12 cellular contexts compared by ENCODE assay signal in the genomic region with DNA sequence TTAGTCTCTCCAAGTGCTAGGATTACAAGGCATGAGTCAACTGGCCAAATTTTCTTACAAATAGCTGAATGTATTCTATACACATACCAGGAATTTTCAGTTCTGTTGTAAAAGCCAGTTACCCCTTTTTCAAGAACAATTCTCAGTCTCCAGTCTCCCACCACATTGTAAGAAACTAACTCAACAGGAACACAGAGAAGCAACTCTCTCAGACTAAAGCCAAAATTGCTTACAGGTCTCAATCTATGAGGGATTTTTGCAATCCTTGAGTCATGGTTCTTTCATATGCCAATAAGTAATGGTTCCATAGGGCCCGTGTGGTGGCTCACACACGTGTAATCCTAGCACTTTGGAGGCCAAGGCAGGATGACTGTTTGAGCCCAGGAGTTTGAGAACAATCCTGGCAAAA. TPM values are rescaled to one million over a fixed set of nuclear protein-coding genes. Genes with fewer than 3 reads are reported as not detected.
A peak's percentile ranks its signal among the peaks of the same experiment; 100 is the strongest.
DNase-seq lines count a peak whose midpoint lies in the region; ATAC-seq, FAIRE-seq and TF ChIP-seq lines count a peak whose summit lies in the region.
"Had no signal": no experiment of that assay in that cellular context is flagged by ENCODE, and none has a peak within 500 bp of the region (broad histone marks: within the 10 kb centered on the region; RNA-seq: fewer than 3 reads in every experiment).

No MANE protein-coding gene starts in this region.

- no peak overlapping the region for H3K18ac ChIP-seq in H9 (ENCODE audit: insufficient read length, low read depth, low read length)

- no peaks in the 10 kb centered on the region for H3K23me2 ChIP-seq in H9 (ENCODE audit: insufficient read length, low read depth, low read length, poor library complexity, severe bottlenecking)

- peak overlapping the region; percentile 31 to 70; a peak in 5 of 6 replicates for H3K27ac ChIP-seq in A549
- no peak overlapping the region for H3K27ac ChIP-seq in H9 (ENCODE audit: insufficient read length, low read depth, low read length)
- H3K27ac ChIP-seq in lower lobe of right lung, result peak overlapping the region; percentile 26

- no peak overlapping the region for H2AFZ ChIP-seq in H9 (ENCODE audit: low read length)

- no peak overlapping the region for H3K9ac ChIP-seq in H9 (ENCODE audit: extremely low read depth, insufficient read length, low read length)

- WGBS in A549 (ENCODE audit: missing lambda C conversion rate), result 54% methylated on average over 2 of the region's 2 CpGs
- no CpG with 5 or more reads among the region's 2 CpGs for WGBS in H9 (ENCODE audit: extremely low coverage, insufficient read length, low lambda C conversion rate)

- intact Hi-C loops in MCF 10A (cut with micrococcal nuclease), result loop anchor here (1.0 kb wide), 1 partner anchor 9 kb away; a partner anchor contains a TSS
- intact Hi-C loops in lower lobe of right lung (cut with DNase I), result no loop called here

- no peak overlapping the region for H2BK15ac ChIP-seq in H9 (ENCODE audit: low read depth, low read length)

- H3K4me3 Mint-ChIP-seq in H9, result no peak overlapping the region; a peak in 1 of 5 replicates
- H3K4me3 Mint-ChIP-seq in MCF 10A (ENCODE audit: unreplicated experiment), result peak overlapping the region; percentile 53

- CTCF ChIA-PET in A549 (lab: Yijun Ruan, JAX), result interaction anchor here (1.4 to 4.6 kb wide), 3 partner anchors 14 to 31 kb away, joined by 4 to 18 read pairs (median 7); a partner anchor contains a TSS
- CTCF ChIA-PET in MCF 10A (lab: Yijun Ruan, JAX), result interaction anchor here (0.6 to 1.6 kb wide), 8 partner anchors 10 to 106 kb away, joined by 3 to 6 read pairs (median 4); no protein-coding TSS in a partner anchor

- no peaks in the 10 kb centered on the region for H4K20me1 ChIP-seq in H9 (ENCODE audit: control insufficient read depth, insufficient read depth, insufficient read length)

- H3K56ac ChIP-seq in H9 (ENCODE audit: insufficient read length, low read depth, low read length), result no peak overlapping the region

- H3K9me3 ChIP-seq in A549, result no peaks in the 10 kb centered on the region
- no peaks in the 10 kb centered on the region for H3K9me3 ChIP-seq in H9 (ENCODE audit: control insufficient read depth, low read depth, low read length)
- no peaks in the 10 kb centered on the region for H3K9me3 ChIP-seq in lower lobe of right lung

- H3K9me3 Mint-ChIP-seq in H9 (no peaks in the 10 kb centered on the region), MCF 10A (ENCODE audit: unreplicated experiment) (no peaks in the 10 kb centered on the region)

- H3K4me2 ChIP-seq in A549, result no peak overlapping the region
- H3K4me2 ChIP-seq in H9 (ENCODE audit: insufficient read depth, insufficient read length, low read length), result no peak overlapping the region

- no peak overlapping the region for H4K8ac ChIP-seq in H9 (replicated peaks; ENCODE audit: insufficient read length, low read depth, low read length)

- ATAC-seq in A549, result peak in 1 of 2 experiments; percentile 19; a peak in 2 of 6 replicates
- ATAC-seq in lower lobe of right lung, result no peak
- no peak for ATAC-seq in GM18858 (IDR thresholded peaks at IDR 0.05; ENCODE audit: unreplicated experiment)
- no peak for ATAC-seq in HG02610 (IDR thresholded peaks at IDR 0.05; ENCODE audit: unreplicated experiment)

- H3K14ac ChIP-seq in H9 (ENCODE audit: insufficient read depth, low read length), result no peak overlapping the region

- TF ChIP-seq EP300 in A549 (IDR thresholded peaks at IDR 0.05), result no peak

- H3K4me1 Mint-ChIP-seq in H9 (peaks cover 32 to 36% of the 10 kb centered on the region in 2 experiments), MCF 10A (ENCODE audit: insufficient read depth, unreplicated experiment) (peaks cover 21% of the 10 kb centered on the region)

- H2BK20ac ChIP-seq in H9 (ENCODE audit: low read depth, low read length, poor library complexity, severe bottlenecking), result no peak overlapping the region

- no peak overlapping the region for H3T11ph ChIP-seq in H9 (ENCODE audit: low read length)

- H2BK5ac ChIP-seq in H9 (ENCODE audit: insufficient read length, low read length), result no peak overlapping the region

- no peak overlapping the region for H2BK120ac ChIP-seq in H9 (ENCODE audit: low read depth, low read length, poor library complexity, severe bottlenecking)

- peaks cover 13% of the 10 kb centered on the region; the same call in 2 of the 3 replicates for H3K4me1 ChIP-seq in A549
- H3K4me1 ChIP-seq in H9 (ENCODE audit: insufficient read depth, low read length), result no peaks in the 10 kb centered on the region; the same call in 1 of the 2 replicates
- peaks cover 57% of the 10 kb centered on the region for H3K4me1 ChIP-seq in lower lobe of right lung

- no peak overlapping the region for H4K91ac ChIP-seq in H9 (ENCODE audit: insufficient read length, low read depth, low read length)

- no peak overlapping the region for H2AK5ac ChIP-seq in H9 (ENCODE audit: insufficient read length, low read length)

- H3K4ac ChIP-seq in H9 (ENCODE audit: low read depth, low read length), result no peak overlapping the region

- H3K36me3 Mint-ChIP-seq in H9 (ENCODE audit: insufficient read depth in 1 of 3, low read depth in 3 of 3) (peaks cover 42 to 78% (median 75%) of the 10 kb centered on the region in 3 experiments), MCF 10A (ENCODE audit: insufficient read depth, unreplicated experiment) (peaks cover 96% of the 10 kb centered on the region)

- DNase-seq in A549 (ENCODE audit: low read depth in 1 of 2, low spot score in 1 of 2) (no peak), H9 (no peak), MCF 10A (ENCODE audit: unreplicated experiment) (peak; percentile 72), lower lobe of right lung (no peak), midbrain (lab: John Stamatoyannopoulos, UW) (no peak), NCI-H1417 (lab: John Stamatoyannopoulos, UW) (no peak)
- DNase-seq: DMS79 treated with DMSO at 0.1 percent for 48 hours; NK-92 treated with Interleukin-12 subunit alpha and Interleukin-12 subunit beta, amount 100 ng/mL, for 24 hours; small intestine had no signal

- no peak overlapping the region for H3K4me3 ChIP-seq in A549
- no peak overlapping the region for H3K4me3 ChIP-seq in lower lobe of right lung

- TF ChIP-seq RAD21 in A549 (conservative IDR thresholded peaks at IDR 0.05 in 1 of 2, IDR thresholded peaks at IDR 0.05 in 1 of 2), result no peak

- peak overlapping the region in 2 of 3 experiments; percentile 92 to 94; a peak in 3 of 7 replicates for H3K27ac Mint-ChIP-seq in H9
- peak overlapping the region; percentile 96 for H3K27ac Mint-ChIP-seq in MCF 10A (ENCODE audit: low read depth, unreplicated experiment)

- no peak overlapping the region for H3K23ac ChIP-seq in H9 (ENCODE audit: insufficient read length, low read depth, low read length)

- TF ChIP-seq CTCF in A549 (IDR thresholded peaks at IDR 0.05) (no peak), H9 (conservative IDR thresholded peaks at IDR 0.05) (no peak), MCF 10A (IDR thresholded peaks at IDR 0.05; ENCODE audit: unreplicated experiment) (no peak), lower lobe of right lung (IDR thresholded peaks at IDR 0.05) (no peak)

- H3K27me3 Mint-ChIP-seq in H9 (ENCODE audit: low read depth) (no peaks in the 10 kb centered on the region), MCF 10A (ENCODE audit: insufficient read depth, unreplicated experiment) (no peaks in the 10 kb centered on the region)

- H2BK12ac ChIP-seq in H9 (ENCODE audit: insufficient read length, low read depth, low read length), result no peak overlapping the region

- peaks cover 68% of the 10 kb centered on the region; the same call in 1 of the 2 replicates for H3K79me2 ChIP-seq in H9 (ENCODE audit: insufficient read depth, low read length)

- TSS peak; percentile 49 for BruUV-seq in MCF 10A (replicated peaks; lab: Mats Ljungman, UMichigan)

- H3K36me3 ChIP-seq in lower lobe of right lung, result peaks cover 61% of the 10 kb centered on the region

- no peak for FAIRE-seq in A549 (lab: Jason Lieb, UNC)
- FAIRE-seq: colon, small intestine had no signal

- H3K27me3 ChIP-seq in H9 (ENCODE audit: insufficient read depth, low read length), result no peaks in the 10 kb centered on the region
- no peaks in the 10 kb centered on the region for H3K27me3 ChIP-seq in lower lobe of right lung (ENCODE audit: low read depth)

- peaks cover 5% of the 10 kb centered on the region for H3K79me1 ChIP-seq in H9 (ENCODE audit: insufficient read depth, low read depth, low read length, poor library complexity, severe bottlenecking)

- POLR2A ChIA-PET in A549 (lab: Yijun Ruan, JAX), result interaction anchor here (1.0 kb wide), 1 partner anchor 9 kb away, joined by 3 read pairs; a partner anchor contains a TSS
- POLR2A ChIA-PET in MCF 10A (lab: Yijun Ruan, JAX), result interaction anchor here (0.9 to 6.4 kb wide), 17 partner anchors 8 to 619 kb away, joined by 3 to 100 read pairs (median 7); a partner anchor contains a TSS

- no peak for TF ChIP-seq POLR2A in A549 (IDR thresholded peaks at IDR 0.05; ENCODE audit: low read length)

- H4K5ac ChIP-seq in H9 (ENCODE audit: insufficient read length, low read depth, low read length), result no peak overlapping the region

TF ChIP-seq in A549, 52 proteins besides CTCF, POLR2A, EP300 and RAD21 (continues in another document):
- TF ChIP-seq RNF2 (IDR thresholded peaks at IDR 0.05; ENCODE audit: borderline replicate concordance, low read depth) (no peak), HEYL (CRISPR knock-in tag; IDR thresholded peaks at IDR 0.05) (no peak), KDM5A (IDR thresholded peaks at IDR 0.05) (no peak)

RNA-seq across cellular contexts. Expression of a gene that starts 8.5 kb away (rescaled TPM):
- polyA plus RNA-seq in A549 (2011; rRNA removed), result 78.4 and 81.3 TPM in 2 replicates
- 83.9 and 87.9 TPM in 2 replicates for polyA plus RNA-seq in A549 (2012; cell fraction: cytosol; rRNA removed)
- 238 and 242 TPM in 2 replicates for polyA plus RNA-seq in A549 (2012; cell fraction: nucleus; rRNA removed)
- polyA plus RNA-seq in A549 (2017; fragmentation: RNase III; extraction: RNeasy Plus Mini Kit Qiagen cat#74134 plus additional on column Dnase treatment), result 55.6 to 67.1 TPM (median 61.9 TPM) in 3 replicates
- polyA minus RNA-seq in A549 (2011; rRNA and poly(A)+ RNA removed), result 45.6 and 54.1 TPM in 2 replicates
- 94.7 and 96.5 TPM in 2 replicates for total RNA-seq in H9 (2021)
- total RNA-seq in MCF 10A (2022), result 99.3 and 117 TPM in 2 replicates
- 56.3 TPM for total RNA-seq in lower lobe of right lung

RNA-seq across cellular contexts. Expression of a gene that starts 22.8 kb away (rescaled TPM):
- 10.2 and 13.6 TPM in 2 replicates for polyA plus RNA-seq in A549 (2011; rRNA removed)
- 17.0 and 24.0 TPM in 2 replicates for polyA plus RNA-seq in A549 (2012; cell fraction: cytosol; rRNA removed)
- 35.9 and 48.2 TPM in 2 replicates for polyA plus RNA-seq in A549 (2012; cell fraction: nucleus; rRNA removed)
- polyA plus RNA-seq in A549 (2017; fragmentation: RNase III; extraction: RNeasy Plus Mini Kit Qiagen cat#74134 plus additional on column Dnase treatment), result 10.8 to 13.2 TPM (median 10.9 TPM) in 3 replicates
- 24.5 and 28.5 TPM in 2 replicates for polyA minus RNA-seq in A549 (2011; rRNA and poly(A)+ RNA removed)
- total RNA-seq in H9 (2021), result 38.3 and 46.0 TPM in 2 replicates
- total RNA-seq in MCF 10A (2022), result 23.8 and 26.9 TPM in 2 replicates
- total RNA-seq in lower lobe of right lung, result 20.7 TPM

RNA-seq across cellular contexts. Expression of a gene that starts 45.8 kb away (rescaled TPM):
- polyA plus RNA-seq in A549 (2011; rRNA removed) (2.2 and 3.2 TPM in 2 replicates), A549 (2017; fragmentation: RNase III; extraction: RNeasy Plus Mini Kit Qiagen cat#74134 plus additional on column Dnase treatment) (4.6 to 5.2 TPM (median 4.8 TPM) in 3 replicates)
- polyA plus RNA-seq in A549 (2012; cell fraction: cytosol; rRNA removed), result 2.2 and 3.3 TPM in 2 replicates
- 13.7 and 15.3 TPM in 2 replicates for polyA plus RNA-seq in A549 (2012; cell fraction: nucleus; rRNA removed)
- polyA minus RNA-seq in A549 (2011; rRNA and poly(A)+ RNA removed), result 7.1 and 7.4 TPM in 2 replicates
- total RNA-seq in H9 (2021) (23.5 and 23.9 TPM in 2 replicates), MCF 10A (2022) (17.6 and 21.5 TPM in 2 replicates), lower lobe of right lung (1.0 TPM)
